In genomic region chr16:1505912-1506311, GRCh38 we compare ENCODE assay signal across 39 cellular contexts. TPM values are rescaled to one million over a fixed set of nuclear protein-coding genes. Genes with fewer than 3 reads are reported as not detected.
"Had no signal": no experiment of that assay in that cellular context is flagged by ENCODE, and none has a peak within 500 bp of the region (broad histone marks: within the 10 kb centered on the region; RNA-seq: fewer than 3 reads in every experiment).

No MANE protein-coding gene starts in this region.

- ATAC-seq: activated CD8-positive, alpha-beta T cell treated with anti-CD3 and anti-CD28 coated beads for 36 hours; activated naive CD4-positive, alpha-beta T cell treated with anti-CD3 and anti-CD28 coated beads, Interleukin-2, amount 50 U/mL, for 72 hours; activated T-cell treated with anti-CD3 and anti-CD28 coated beads, Interleukin-2, amount 50 U/mL, for 4 hours; activated T-cell treated with anti-CD3 and anti-CD28 coated beads, Interleukin-2, amount 50 U/mL, for 72 hours; activated T-helper 17 cell treated with anti-CD3 and anti-CD28 coated beads, Interleukin-2, amount 50 U/mL, for 72 hours; body of pancreas had no signal

- H3K4me1 ChIP-seq: body of pancreas, breast epithelium had no signal

- DNase-seq: activated B cell treated with CpG ODN at 0.5 μM for 24 hours; activated CD4-positive, alpha-beta memory T cell treated with anti-CD3 and anti-CD28 coated beads for 36 hours; activated CD4-positive, alpha-beta T cell treated with anti-CD3 and anti-CD28 coated beads for 4 hours; activated CD4-positive, alpha-beta T cell treated with anti-CD3 and anti-CD28 coated beads, Interleukin-2, amount 10 ng/mL, durations not matched to agents 24 days and 14 days; activated CD4-positive, alpha-beta T cell treated with anti-CD3 and anti-CD28 coated beads, Interleukin-2, amount 50 U/mL, for 1 hour; activated CD4-positive, alpha-beta T cell treated with anti-CD3 and anti-CD28 coated beads, Interleukin-2, amount 50 U/mL, for 4 hours; activated CD4-positive, CD25-positive, alpha-beta regulatory T cell treated with anti-CD3 and anti-CD28 coated beads, Interleukin-2, amount 50 U/mL, for 72 hours; activated CD8-positive, alpha-beta memory T cell treated with anti-CD3 and anti-CD28 coated beads, Interleukin-2, amount 50 U/mL, for 4 hours; activated CD8-positive, alpha-beta T cell treated with anti-CD3 and anti-CD28 coated beads for 36 hours; activated effector memory CD4-positive, alpha-beta T cell treated with anti-CD3 and anti-CD28 coated beads, Interleukin-2, amount 50 U/mL, for 16 hours; activated gamma-delta T cell treated with Interleukin-2 at 50 U/mL for 16 hours; activated naive CD4-positive, alpha-beta T cell; activated naive CD4-positive, alpha-beta T cell treated with anti-CD3 and anti-CD28 coated beads for 36 hours; activated naive CD4-positive, alpha-beta T cell treated with anti-CD3 and anti-CD28 coated beads, Interleukin-2, amount 50 U/mL, for 16 hours; activated naive CD8-positive, alpha-beta T cell treated with anti-CD3 and anti-CD28 coated beads for 36 hours; activated T-cell treated with anti-CD3 and anti-CD28 coated beads for 4 hours; activated T-cell treated with anti-CD3 and anti-CD28 coated beads, Interleukin-2, amount 50 U/mL, for 1 hour; activated T-cell treated with anti-CD3 and anti-CD28 coated beads, Interleukin-2, amount 50 U/mL, for 4 hours; activated T-cell treated with anti-CD3 and anti-CD28 coated beads, Interleukin-2, amount 50 U/mL, for 72 hours; adrenal gland; amniotic stem cell; aorta; body of pancreas; brain microvascular endothelial cell; central memory CD4-positive, alpha-beta T cell; cerebellar nuclear complex; T-helper 1 cell; T-helper 2 cell; T-helper 9 cell had no signal

- H3K27ac ChIP-seq: adrenal gland, body of pancreas, brain microvascular endothelial cell, breast epithelium, VCaP had no signal

- H3K27me3 ChIP-seq: adrenal gland, body of pancreas, brain microvascular endothelial cell, breast epithelium had no signal

- H3K4me3 Mint-ChIP-seq: activated B cell treated with CpG ODN at 0.5 μM for 24 hours; activated CD4-positive, alpha-beta memory T cell treated with anti-CD3 and anti-CD28 coated beads for 36 hours; activated CD4-positive, alpha-beta T cell treated with anti-CD3 and anti-CD28 coated beads, Interleukin-2, amount 10 ng/mL, durations not matched to agents 24 days and 14 days; activated CD8-positive, alpha-beta T cell treated with anti-CD3 and anti-CD28 coated beads for 36 hours; activated naive CD4-positive, alpha-beta T cell treated with anti-CD3 and anti-CD28 coated beads for 36 hours; activated naive CD8-positive, alpha-beta T cell treated with anti-CD3 and anti-CD28 coated beads for 36 hours; activated T-cell treated with anti-CD3 and anti-CD28 coated beads, Interleukin-2, amount 50 U/mL, for 4 hours; activated T-cell treated with anti-CD3 and anti-CD28 coated beads, Interleukin-2, amount 50 U/mL, for 72 hours; activated T-helper 1 cell treated with anti-CD3 and anti-CD28 coated beads, Interleukin-12 subunit alpha, Interleukin-12 subunit beta, Interleukin-2, Interleukin-4 antibody, amounts not matched to agents 30 ng/mL and 10 ng/mL and 1 ng/mL, durations not matched to agents 14 hours and 24 hours and 36 hours; activated T-helper 17 cell treated with anti-CD3 and anti-CD28 coated beads, Interleukin-2, amount 50 U/mL, for 72 hours; T-helper 1 cell treated with Interleukin-12 subunit alpha and Interleukin-12 subunit beta and Interleukin-4 antibody, amounts not matched to agents 30 μg/mL and 1 μg/mL, for 36 hours; T-helper 2 cell treated with Interferon-gamma antibody and Interleukin-4, amounts not matched to agents 5 μg/mL and 100 μg/mL, for 36 hours had no signal

- H3K4me3 ChIP-seq: adrenal gland, body of pancreas, breast epithelium had no signal

- H3K27me3 Mint-ChIP-seq: activated B cell treated with CpG ODN at 0.5 μM for 24 hours; activated CD4-positive, alpha-beta memory T cell treated with anti-CD3 and anti-CD28 coated beads for 36 hours; activated CD4-positive, alpha-beta T cell treated with anti-CD3 and anti-CD28 coated beads, Interleukin-2, amount 10 ng/mL, durations not matched to agents 24 days and 14 days; activated CD8-positive, alpha-beta T cell treated with anti-CD3 and anti-CD28 coated beads for 36 hours; activated naive CD8-positive, alpha-beta T cell treated with anti-CD3 and anti-CD28 coated beads for 36 hours; activated T-helper 17 cell treated with anti-CD3 and anti-CD28 coated beads, Interleukin-2, amount 50 U/mL, for 72 hours had no signal

- H3K27ac Mint-ChIP-seq: activated B cell treated with CpG ODN at 0.5 μM for 24 hours; activated CD4-positive, alpha-beta memory T cell treated with anti-CD3 and anti-CD28 coated beads for 36 hours; activated CD4-positive, alpha-beta T cell treated with anti-CD3 and anti-CD28 coated beads, Interleukin-2, amount 10 ng/mL, durations not matched to agents 24 days and 14 days; activated CD8-positive, alpha-beta T cell treated with anti-CD3 and anti-CD28 coated beads for 36 hours; activated naive CD4-positive, alpha-beta T cell treated with anti-CD3 and anti-CD28 coated beads for 36 hours; activated naive CD8-positive, alpha-beta T cell treated with anti-CD3 and anti-CD28 coated beads for 36 hours; activated T-cell treated with anti-CD3 and anti-CD28 coated beads, Interleukin-2, amount 50 U/mL, for 72 hours; activated T-helper 1 cell treated with anti-CD3 and anti-CD28 coated beads, Interleukin-12 subunit alpha, Interleukin-12 subunit beta, Interleukin-2, Interleukin-4 antibody, amounts not matched to agents 30 ng/mL and 10 ng/mL and 1 ng/mL, durations not matched to agents 14 hours and 24 hours and 36 hours; activated T-helper 17 cell treated with anti-CD3 and anti-CD28 coated beads, Interleukin-2, amount 50 U/mL, for 72 hours; T-helper 1 cell treated with Interleukin-12 subunit alpha and Interleukin-12 subunit beta and Interleukin-4 antibody, amounts not matched to agents 30 μg/mL and 1 μg/mL, for 36 hours; T-helper 2 cell treated with Interferon-gamma antibody and Interleukin-4, amounts not matched to agents 5 μg/mL and 100 μg/mL, for 36 hours had no signal

- H3K4me1 Mint-ChIP-seq: activated B cell treated with CpG ODN at 0.5 μM for 24 hours; activated CD4-positive, alpha-beta T cell treated with anti-CD3 and anti-CD28 coated beads, Interleukin-2, amount 10 ng/mL, durations not matched to agents 24 days and 14 days; activated naive CD8-positive, alpha-beta T cell treated with anti-CD3 and anti-CD28 coated beads for 36 hours; activated T-helper 17 cell treated with anti-CD3 and anti-CD28 coated beads, Interleukin-2, amount 50 U/mL, for 72 hours had no signal

- H3K9me3 Mint-ChIP-seq: activated B cell treated with CpG ODN at 0.5 μM for 24 hours; activated CD4-positive, alpha-beta memory T cell treated with anti-CD3 and anti-CD28 coated beads for 36 hours; activated CD4-positive, alpha-beta T cell treated with anti-CD3 and anti-CD28 coated beads, Interleukin-2, amount 10 ng/mL, durations not matched to agents 24 days and 14 days; activated CD8-positive, alpha-beta T cell treated with anti-CD3 and anti-CD28 coated beads for 36 hours; activated naive CD4-positive, alpha-beta T cell treated with anti-CD3 and anti-CD28 coated beads for 36 hours; activated naive CD4-positive, alpha-beta T cell treated with anti-CD3 and anti-CD28 coated beads, Interleukin-2, amount 50 U/mL, for 72 hours; activated naive CD8-positive, alpha-beta T cell treated with anti-CD3 and anti-CD28 coated beads for 36 hours; activated T-cell treated with anti-CD3 and anti-CD28 coated beads, Interleukin-2, amount 50 U/mL, for 4 hours; activated T-cell treated with anti-CD3 and anti-CD28 coated beads, Interleukin-2, amount 50 U/mL, for 72 hours; activated T-helper 1 cell treated with anti-CD3 and anti-CD28 coated beads, Interleukin-12 subunit alpha, Interleukin-12 subunit beta, Interleukin-2, Interleukin-4 antibody, amounts not matched to agents 30 ng/mL and 10 ng/mL and 1 ng/mL, durations not matched to agents 14 hours and 24 hours and 36 hours; activated T-helper 17 cell treated with anti-CD3 and anti-CD28 coated beads, Interleukin-2, amount 50 U/mL, for 72 hours; T-helper 1 cell treated with Interleukin-12 subunit alpha and Interleukin-12 subunit beta and Interleukin-4 antibody, amounts not matched to agents 30 μg/mL and 1 μg/mL, for 36 hours; T-helper 2 cell treated with Interferon-gamma antibody and Interleukin-4, amounts not matched to agents 5 μg/mL and 100 μg/mL, for 36 hours had no signal

- H3K9me3 ChIP-seq: adrenal gland, body of pancreas, breast epithelium had no signal

RNA-seq across cellular contexts. Expression of gene PTX4, which starts 17.2 kb away (rescaled TPM):
- total RNA-seq: activated B cell treated with CpG ODN at 0.5 μM for 24 hours; activated CD4-positive, alpha-beta memory T cell treated with anti-CD3 and anti-CD28 coated beads for 36 hours; activated CD4-positive, alpha-beta T cell treated with anti-CD3 and anti-CD28 coated beads, Interleukin-2, amount 10 ng/mL, durations not matched to agents 24 days and 14 days; activated CD8-positive, alpha-beta memory T cell treated with anti-CD3 and anti-CD28 coated beads for 36 hours; activated CD8-positive, alpha-beta T cell treated with anti-CD3 and anti-CD28 coated beads for 36 hours; activated naive CD4-positive, alpha-beta T cell treated with anti-CD3 and anti-CD28 coated beads for 36 hours; activated naive CD4-positive, alpha-beta T cell treated with anti-CD3 and anti-CD28 coated beads, Interleukin-2, amount 50 U/mL, for 72 hours; activated naive CD8-positive, alpha-beta T cell treated with anti-CD3 and anti-CD28 coated beads for 36 hours; activated T-cell treated with anti-CD3 and anti-CD28 coated beads, Interleukin-2, amount 50 U/mL, for 72 hours; activated T-helper 1 cell treated with anti-CD3 and anti-CD28 coated beads, Interleukin-12 subunit alpha, Interleukin-12 subunit beta, Interleukin-2, Interleukin-4 antibody, amounts not matched to agents 30 ng/mL and 10 ng/mL and 1 ng/mL, durations not matched to agents 14 hours and 24 hours and 36 hours; activated T-helper 17 cell treated with anti-CD3 and anti-CD28 coated beads, Interleukin-2, amount 50 U/mL, for 72 hours; astrocyte; body of pancreas; breast epithelium; cardiac septum had no signal
- polyA plus RNA-seq: aorta had no signal

RNA-seq across cellular contexts. Expression of gene TMEM204, which starts 27.6 kb away (rescaled TPM):
- total RNA-seq: astrocyte had no signal
